Comparison of ENCODE assay signal across 7 cellular contexts in genomic region chr2:177243073-177243472, GRCh38. TPM values are rescaled to one million over a fixed set of nuclear protein-coding genes. Genes with fewer than 3 reads are reported as not detected.
DNase-seq lines count a peak whose midpoint lies in the region; ATAC-seq, FAIRE-seq and TF ChIP-seq lines count a peak whose summit lies in the region.

No MANE protein-coding gene starts in this region.

- POLR2A ChIA-PET in HepG2 (lab: Yijun Ruan, JAX) = interaction anchor here (0.6 to 1.5 kb wide), 7 partner anchors 9 to 58 kb away, joined by 3 to 7 read pairs (median 3); partner anchors contain the start of gene NFE2L2

- TF ChIP-seq EP300 in HepG2 (IDR thresholded peaks at IDR 0.05; ENCODE audit: low read depth in 2 of 2, low read length in 2 of 2) = no peak
- TF ChIP-seq EP300 in HepG2 (CRISPR knock-in tag; IDR thresholded peaks at IDR 0.05; ENCODE audit: borderline replicate concordance) = no peak

- H3K27ac Mint-ChIP-seq in activated naive CD8-positive, alpha-beta T cell treated with anti-CD3 and anti-CD28 coated beads, Interleukin-2, amount 50 U/mL, for 24 hours = peak overlapping the region; percentile 85

- in situ Hi-C loops in HepG2 (cut with HindIII; ENCODE audit: extremely low pct_ligation_motif_present, low pct_unique_long_range_greater_than_20kb) = no loop called here

- peak overlapping the region; percentile 66 for H3K27ac ChIP-seq in HUES48 (ENCODE audit: low read depth, low read length)
- peak overlapping the region; percentile 56 for H3K27ac ChIP-seq in HepG2 (ENCODE audit: extremely low read length, insufficient read depth, low read length)
- H3K27ac ChIP-seq in stomach smooth muscle (ENCODE audit: low read length) = peak overlapping the region; percentile 87

- intact Hi-C loops in HepG2 (cut with micrococcal nuclease; ENCODE audit: unreplicated experiment) = no loop called here

- H3K36me3 Mint-ChIP-seq in activated naive CD8-positive, alpha-beta T cell treated with anti-CD3 and anti-CD28 coated beads, Interleukin-2, amount 50 U/mL, for 24 hours (ENCODE audit: low read depth) = peaks cover 29% of the 10 kb centered on the region

- no peaks in the 10 kb centered on the region for H3K27me3 ChIP-seq in HUES48 (ENCODE audit: control insufficient read depth, insufficient read depth, low read length)
- no peaks in the 10 kb centered on the region for H3K27me3 ChIP-seq in HepG2 (ENCODE audit: control insufficient read depth in 1 of 2, insufficient read depth in 2 of 2, low read length in 2 of 2)
- no peaks in the 10 kb centered on the region for H3K27me3 ChIP-seq in stomach smooth muscle (ENCODE audit: control insufficient read depth in 1 of 2, insufficient read depth in 2 of 2, low read length in 2 of 2)

- H3K4me2 ChIP-seq in HepG2 (ENCODE audit: low read depth, low read length) = peak overlapping the region; percentile 48

- no TSS peak for BruUV-seq in HepG2 (replicated peaks; lab: Mats Ljungman, UMichigan)

- H3K27me3 Mint-ChIP-seq in activated naive CD8-positive, alpha-beta T cell treated with anti-CD3 and anti-CD28 coated beads, Interleukin-2, amount 50 U/mL, for 24 hours = no peaks in the 10 kb centered on the region

- H3K9ac ChIP-seq in HUES48 (ENCODE audit: low read depth, low read length) = no peak overlapping the region
- peak overlapping the region; percentile 38; the same call in 1 of the 2 replicates for H3K9ac ChIP-seq in HepG2 (ENCODE audit: insufficient read depth, low read depth, low read length)
- peak overlapping the region; percentile 29 to 49 for H3K9ac ChIP-seq in stomach smooth muscle (ENCODE audit: low read length in 2 of 2)

- TF ChIP-seq RAD21 in HepG2 (CRISPR knock-in tag; IDR thresholded peaks at IDR 0.05) = no peak

- CTCF ChIA-PET in HepG2 (lab: Yijun Ruan, JAX; ENCODE audit: low intra/inter-chr PET ratio, low total read pairs) = no interaction called here

- H3K36me3 ChIP-seq in HUES48 (ENCODE audit: control insufficient read depth, insufficient read depth, low read length) (no peaks in the 10 kb centered on the region), HepG2 (replicated peaks in 1 of 2; ENCODE audit: control insufficient read depth in 1 of 2, insufficient read depth in 2 of 2, low read length in 2 of 2) (peaks cover 10 to 36% of the 10 kb centered on the region in 2 experiments), stomach smooth muscle (ENCODE audit: control insufficient read depth in 2 of 2, insufficient read depth in 2 of 2, low read length in 2 of 2) (no peaks in the 10 kb centered on the region)

- DNase-seq in activated naive CD8-positive, alpha-beta T cell treated with anti-CD3 and anti-CD28 coated beads, Interleukin-2, amount 50 U/mL, for 24 hours = no peak
- DNase-seq in HepG2 (ENCODE audit: low spot score) (no peak), urothelium cell line (ENCODE audit: low spot score) (no peak), D341Med (ENCODE audit: low spot score) (no peak)
- no peak for DNase-seq in central memory CD4-positive, alpha-beta T cell

- TF ChIP-seq CTCF in HepG2 (CRISPR knock-in tag; IDR thresholded peaks at IDR 0.05) = no peak

- H3K4me1 ChIP-seq in HUES48 (ENCODE audit: control insufficient read depth, insufficient read depth, low read length) (peaks cover 50% of the 10 kb centered on the region), HepG2 (ENCODE audit: insufficient read depth, low read length) (peaks cover 100% of the 10 kb centered on the region), stomach smooth muscle (ENCODE audit: control insufficient read depth, insufficient read depth, low read length) (peaks cover 53% of the 10 kb centered on the region)

- no peak overlapping the region for H3K4me3 Mint-ChIP-seq in activated naive CD8-positive, alpha-beta T cell treated with anti-CD3 and anti-CD28 coated beads, Interleukin-2, amount 50 U/mL, for 24 hours

- no peak for TF ChIP-seq POLR2A in HepG2 (IDR thresholded peaks at IDR 0.05; ENCODE audit: insufficient read depth in 1 of 2, low read depth in 2 of 2, low read length in 2 of 2)

- H2AFZ ChIP-seq in HepG2 (ENCODE audit: low read length) = no peak overlapping the region

- H3K4me3 ChIP-seq in HUES48 (ENCODE audit: low read depth, low read length) = no peak overlapping the region
- 0 out of 6 replicates have a peak overlapping the region, but pooled peaks of 1 of the 3 experiments have one; percentile 8 for H3K4me3 ChIP-seq in HepG2 (replicated peaks in 1 of 3; ENCODE audit: insufficient read depth in 1 of 3, low read depth in 2 of 3, low read length in 3 of 3)
- peak overlapping the region; percentile 0 to 3 for H3K4me3 ChIP-seq in stomach smooth muscle (ENCODE audit: low read length in 2 of 2)

- no peaks in the 10 kb centered on the region for H3K9me3 Mint-ChIP-seq in activated naive CD8-positive, alpha-beta T cell treated with anti-CD3 and anti-CD28 coated beads, Interleukin-2, amount 50 U/mL, for 24 hours

- WGBS in HepG2 (ENCODE audit: low lambda C conversion rate) = 84% methylated on average over 3 of the region's 3 CpGs

- H4K20me1 ChIP-seq in HepG2 (ENCODE audit: insufficient read depth, low read length) = peaks cover 98% of the 10 kb centered on the region

- FAIRE-seq in HepG2 (lab: Jason Lieb, UNC) (no peak), urothelium cell line (lab: Jason Lieb, UNC) (no peak)

- H3K9me3 ChIP-seq in HUES48 (ENCODE audit: control insufficient read depth, insufficient read depth, low read length) = no peaks in the 10 kb centered on the region
- no peaks in the 10 kb centered on the region for H3K9me3 ChIP-seq in HepG2 (ENCODE audit: low read length)
- no peaks in the 10 kb centered on the region for H3K9me3 ChIP-seq in stomach smooth muscle (ENCODE audit: control insufficient read depth in 2 of 2, low read length in 2 of 2)

- peaks cover 98% of the 10 kb centered on the region for H3K79me2 ChIP-seq in HepG2 (ENCODE audit: insufficient read depth, low read length)

- peaks cover 86% of the 10 kb centered on the region for H3K4me1 Mint-ChIP-seq in activated naive CD8-positive, alpha-beta T cell treated with anti-CD3 and anti-CD28 coated beads, Interleukin-2, amount 50 U/mL, for 24 hours

- no peak for ATAC-seq in activated naive CD8-positive, alpha-beta T cell treated with anti-CD3 and anti-CD28 coated beads, Interleukin-2, amount 50 U/mL, for 24 hours
- peak; percentile 4; the same call in 2 of the 3 replicates for ATAC-seq in HepG2

TF ChIP-seq in HepG2, 621 proteins besides CTCF, POLR2A, EP300 and RAD21 (continues in another document):
- TF ChIP-seq TRIM24 (CRISPR knock-in tag; IDR thresholded peaks at IDR 0.05) (no peak), PHF20 (CRISPR knock-in tag; IDR thresholded peaks at IDR 0.05) (no peak), ARID2 (CRISPR knock-in tag; IDR thresholded peaks at IDR 0.05; ENCODE audit: borderline replicate concordance) (no peak), ZNF296 (CRISPR knock-in tag; conservative IDR thresholded peaks at IDR 0.05) (no peak), MTA1 (CRISPR knock-in tag; IDR thresholded peaks at IDR 0.05; ENCODE audit: borderline replicate concordance) (no peak)

RNA-seq across cellular contexts. Expression of gene NFE2L2, which starts 21.5 kb away (rescaled TPM):
- total RNA-seq in HepG2 (2016; rRNA removed; fragmentation: Illumina TruSeq; extraction: Trizol) = 84.6 and 136 TPM in 2 replicates
- total RNA-seq in HepG2 (2016; cell fraction: cytosol; rRNA removed; fragmentation: Illumina TruSeq; extraction: Trizol; ENCODE audit: low read depth) = 93.0 and 99.3 TPM in 2 replicates
- 80.6 and 139 TPM in 2 replicates for total RNA-seq in HepG2 (2016; cell fraction: insoluble cytoplasmic fraction; rRNA removed; fragmentation: Illumina TruSeq; extraction: Trizol)
- total RNA-seq in HepG2 (2016; cell fraction: membrane; rRNA removed; fragmentation: Illumina TruSeq; extraction: Trizol) = 85.8 and 94.3 TPM in 2 replicates
- 92.5 and 95.6 TPM in 2 replicates for total RNA-seq in HepG2 (2016; cell fraction: nucleus; rRNA removed; fragmentation: Illumina TruSeq; extraction: Trizol)
- polyA plus RNA-seq in HepG2 (2011; rRNA removed) = 138 and 215 TPM in 2 replicates
- polyA plus RNA-seq in HepG2 (2011; cell fraction: cytosol; rRNA removed) = 94.2 and 119 TPM in 2 replicates
- polyA plus RNA-seq in HepG2 (2011; cell fraction: nucleus; rRNA removed) = 66.9 and 70.1 TPM in 2 replicates
- 104 and 115 TPM in 2 replicates for polyA plus RNA-seq in HepG2 (2012)
- 17.6 and 20.3 TPM in 2 replicates for polyA plus RNA-seq in HepG2 (2016; cell fraction: cytosol; fragmentation: Illumina TruSeq; extraction: Trizol; ENCODE audit: low read depth)
- polyA plus RNA-seq in HepG2 (2016; cell fraction: insoluble cytoplasmic fraction; fragmentation: Illumina TruSeq; extraction: Trizol; ENCODE audit: low read depth) = 211 and 217 TPM in 2 replicates
- 41.9 and 49.1 TPM in 2 replicates for polyA plus RNA-seq in HepG2 (2016; cell fraction: membrane; fragmentation: Illumina TruSeq; extraction: Trizol; ENCODE audit: low read depth)
- polyA plus RNA-seq in HepG2 (2016; cell fraction: nucleus; fragmentation: Illumina TruSeq; extraction: Trizol; ENCODE audit: insufficient read depth, low read depth) = 168 and 175 TPM in 2 replicates
- 157 and 264 TPM in 2 replicates for polyA minus RNA-seq in HepG2 (2011; rRNA and poly(A)+ RNA removed; ENCODE audit: low replicate concordance)
- polyA minus RNA-seq in HepG2 (2011; cell fraction: cytosol; rRNA and poly(A)+ RNA removed) = 128 and 137 TPM in 2 replicates
- 140 and 141 TPM in 2 replicates for polyA minus RNA-seq in HepG2 (2011; cell fraction: nucleus; rRNA and poly(A)+ RNA removed)

RNA-seq across cellular contexts. Expression of gene HNRNPA3, which starts 30.5 kb away (rescaled TPM):
- 97.7 and 164 TPM in 2 replicates for total RNA-seq in HepG2 (2016; rRNA removed; fragmentation: Illumina TruSeq; extraction: Trizol)
- 14.2 and 15.3 TPM in 2 replicates for total RNA-seq in HepG2 (2016; cell fraction: cytosol; rRNA removed; fragmentation: Illumina TruSeq; extraction: Trizol; ENCODE audit: low read depth)
- total RNA-seq in HepG2 (2016; cell fraction: insoluble cytoplasmic fraction; rRNA removed; fragmentation: Illumina TruSeq; extraction: Trizol) = 105 and 171 TPM in 2 replicates
- total RNA-seq in HepG2 (2016; cell fraction: membrane; rRNA removed; fragmentation: Illumina TruSeq; extraction: Trizol) = 84.7 and 87.9 TPM in 2 replicates
- 152 and 163 TPM in 2 replicates for total RNA-seq in HepG2 (2016; cell fraction: nucleus; rRNA removed; fragmentation: Illumina TruSeq; extraction: Trizol)
- 52.3 and 73.3 TPM in 2 replicates for polyA plus RNA-seq in HepG2 (2011; rRNA removed)
- polyA plus RNA-seq in HepG2 (2011; cell fraction: cytosol; rRNA removed) = 28.9 and 35.7 TPM in 2 replicates
- 80.5 and 102 TPM in 2 replicates for polyA plus RNA-seq in HepG2 (2011; cell fraction: nucleus; rRNA removed)
- 166 and 486 TPM in 2 replicates for polyA plus RNA-seq in HepG2 (2012)
- 36.5 and 45.0 TPM in 2 replicates for polyA plus RNA-seq in HepG2 (2016; cell fraction: cytosol; fragmentation: Illumina TruSeq; extraction: Trizol; ENCODE audit: low read depth)
- polyA plus RNA-seq in HepG2 (2016; cell fraction: insoluble cytoplasmic fraction; fragmentation: Illumina TruSeq; extraction: Trizol; ENCODE audit: low read depth) = 1,088 and 1,120 TPM in 2 replicates
- polyA plus RNA-seq in HepG2 (2016; cell fraction: membrane; fragmentation: Illumina TruSeq; extraction: Trizol; ENCODE audit: low read depth) = 139 and 151 TPM in 2 replicates
- polyA plus RNA-seq in HepG2 (2016; cell fraction: nucleus; fragmentation: Illumina TruSeq; extraction: Trizol; ENCODE audit: insufficient read depth, low read depth) = 525 and 575 TPM in 2 replicates
- 11.2 and 12.3 TPM in 2 replicates for polyA minus RNA-seq in HepG2 (2011; rRNA and poly(A)+ RNA removed; ENCODE audit: low replicate concordance)
- polyA minus RNA-seq in HepG2 (2011; cell fraction: cytosol; rRNA and poly(A)+ RNA removed) = 34.8 and 38.9 TPM in 2 replicates
- polyA minus RNA-seq in HepG2 (2011; cell fraction: nucleus; rRNA and poly(A)+ RNA removed) = 205 and 222 TPM in 2 replicates
